In the genomic region with DNA sequence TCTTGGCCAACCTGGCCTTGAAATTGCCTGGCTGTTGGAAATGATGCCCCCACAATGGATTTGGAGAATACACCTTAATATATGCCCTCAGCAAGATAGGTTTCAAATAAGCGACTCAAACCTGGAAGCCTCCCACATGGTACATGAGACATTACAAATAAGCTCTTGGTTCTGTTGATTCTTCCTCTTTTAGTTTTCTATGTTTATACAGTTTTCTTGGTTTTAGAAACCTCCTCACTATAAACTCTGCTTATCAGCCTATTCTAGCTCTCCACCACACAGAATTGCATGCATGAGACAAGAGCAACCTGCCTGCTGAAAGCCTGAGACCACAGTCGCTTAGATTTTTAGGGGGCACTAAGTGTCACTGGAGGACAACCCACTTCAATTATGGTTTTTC, we compare ENCODE assay signal across 19 cellular contexts.
DNase-seq lines count a peak whose midpoint lies in the region; ATAC-seq and TF ChIP-seq lines count a peak whose summit lies in the region.
"Had no signal": no experiment of that assay in that cellular context is flagged by ENCODE, and none has a peak within 500 bp of the region (broad histone marks: within the 10 kb centered on the region; RNA-seq: fewer than 3 reads in every experiment).

No MANE protein-coding gene starts in this region.

- CTCF ChIA-PET in activated CD4-positive, alpha-beta T cell treated with anti-CD3 and anti-CD28 coated beads for 36 hours (lab: Charles Lee), result interaction anchor here (1.5 to 1.8 kb wide), 2 partner anchors 9 to 10 kb away, joined by 4 to 6 read pairs; no protein-coding TSS in a partner anchor

- POLR2A ChIA-PET in activated CD4-positive, alpha-beta T cell treated with anti-CD3 and anti-CD28 coated beads for 36 hours (lab: Charles Lee), result no interaction called here

- H3K9me3 Mint-ChIP-seq in activated CD4-positive, alpha-beta T cell treated with anti-CD3 and anti-CD28 coated beads, Interleukin-2, amount 10 ng/mL, durations not matched to agents 24 days and 14 days, result peaks cover 5% of the 10 kb centered on the region
- H3K9me3 Mint-ChIP-seq in activated CD4-positive, alpha-beta T cell treated with anti-CD3 and anti-CD28 coated beads for 36 hours (ENCODE audit: low read depth), result no peaks in the 10 kb centered on the region
- peaks cover 5% of the 10 kb centered on the region for H3K9me3 Mint-ChIP-seq in activated T-helper 1 cell treated with anti-CD3 and anti-CD28 coated beads, Interleukin-12 subunit alpha, Interleukin-12 subunit beta, Interleukin-2, Interleukin-4 antibody, amounts not matched to agents 30 ng/mL and 10 ng/mL and 1 ng/mL, durations not matched to agents 14 hours and 24 hours and 36 hours
- H3K9me3 Mint-ChIP-seq in stimulated activated effector memory CD8-positive, alpha-beta T cell treated with anti-CD3 and anti-CD28 coated beads, Interleukin-12 subunit alpha, Interleukin-12 subunit beta, amount 100 ng/mL, for 72 hours, result no peaks in the 10 kb centered on the region
- H3K9me3 Mint-ChIP-seq in CD14-positive monocyte, result peaks cover 0 to 2% (median 0%) of the 10 kb centered on the region in 7 donors
- H3K9me3 Mint-ChIP-seq: CD4-positive, alpha-beta memory T cell; GM23338; HFFc6 had no signal

- no peaks in the 10 kb centered on the region for H3K36me3 Mint-ChIP-seq in activated CD4-positive, alpha-beta T cell treated with anti-CD3 and anti-CD28 coated beads, Interleukin-2, amount 10 ng/mL, durations not matched to agents 24 days and 14 days (ENCODE audit: low read depth)
- H3K36me3 Mint-ChIP-seq in activated CD4-positive, alpha-beta T cell treated with anti-CD3 and anti-CD28 coated beads for 36 hours (ENCODE audit: low read depth), result no peaks in the 10 kb centered on the region
- H3K36me3 Mint-ChIP-seq in activated T-helper 1 cell treated with anti-CD3 and anti-CD28 coated beads, Interleukin-12 subunit alpha, Interleukin-12 subunit beta, Interleukin-2, Interleukin-4 antibody, amounts not matched to agents 30 ng/mL and 10 ng/mL and 1 ng/mL, durations not matched to agents 14 hours and 24 hours and 36 hours (ENCODE audit: low read depth), result no peaks in the 10 kb centered on the region
- H3K36me3 Mint-ChIP-seq in stimulated activated effector memory CD8-positive, alpha-beta T cell treated with anti-CD3 and anti-CD28 coated beads, Interleukin-12 subunit alpha, Interleukin-12 subunit beta, amount 100 ng/mL, for 72 hours, result peaks cover 4% of the 10 kb centered on the region
- H3K36me3 Mint-ChIP-seq in CD14-positive monocyte, result no peaks in the 10 kb centered on the region
- H3K36me3 Mint-ChIP-seq: CD4-positive, alpha-beta memory T cell had no signal

- no peak for ATAC-seq in activated CD4-positive, alpha-beta T cell treated with anti-CD3 and anti-CD28 coated beads for 36 hours
- peak; percentile 57 for ATAC-seq in HG02885 (IDR thresholded peaks at IDR 0.05; ENCODE audit: poor library complexity, unreplicated experiment)
- peak; percentile 56 for ATAC-seq in stimulated activated effector memory CD8-positive, alpha-beta T cell treated with anti-CD3 and anti-CD28 coated beads, Interleukin-12 subunit alpha, Interleukin-12 subunit beta, amount 100 ng/mL, for 72 hours
- ATAC-seq: A549, GM23338, HCT116, K562 had no signal

- intact Hi-C loops in activated CD4-positive, alpha-beta T cell treated with anti-CD3 and anti-CD28 coated beads, Interleukin-2, amount 10 ng/mL, durations not matched to agents 24 days and 14 days (cut with micrococcal nuclease), result loop anchor here (5.0 kb wide), 1 partner anchor 136 kb away; no protein-coding TSS in a partner anchor
- intact Hi-C loops in activated CD4-positive, alpha-beta T cell treated with anti-CD3 and anti-CD28 coated beads for 36 hours (cut with DNase I, micrococcal nuclease), result no loop called here
- intact Hi-C loops in activated T-helper 1 cell treated with anti-CD3 and anti-CD28 coated beads, Interleukin-12 subunit alpha, Interleukin-12 subunit beta, Interleukin-2, Interleukin-4 antibody, amounts not matched to agents 30 ng/mL and 10 ng/mL and 1 ng/mL, durations not matched to agents 14 hours and 24 hours and 36 hours (cut with micrococcal nuclease), result loop anchor here (1.0 to 5.0 kb wide), 2 partner anchors 51 to 135 kb away; no protein-coding TSS in a partner anchor
- intact Hi-C loops in CD14-positive monocyte (cut with micrococcal nuclease), result no loop called here

- H3K27me3 Mint-ChIP-seq in activated CD4-positive, alpha-beta T cell treated with anti-CD3 and anti-CD28 coated beads, Interleukin-2, amount 10 ng/mL, durations not matched to agents 24 days and 14 days, result peaks cover 27% of the 10 kb centered on the region
- peaks cover 25% of the 10 kb centered on the region for H3K27me3 Mint-ChIP-seq in activated CD4-positive, alpha-beta T cell treated with anti-CD3 and anti-CD28 coated beads for 36 hours
- peaks cover 24% of the 10 kb centered on the region for H3K27me3 Mint-ChIP-seq in activated T-helper 1 cell treated with anti-CD3 and anti-CD28 coated beads, Interleukin-12 subunit alpha, Interleukin-12 subunit beta, Interleukin-2, Interleukin-4 antibody, amounts not matched to agents 30 ng/mL and 10 ng/mL and 1 ng/mL, durations not matched to agents 14 hours and 24 hours and 36 hours (ENCODE audit: insufficient read depth)
- peaks cover 0 to 5% (median 3%) of the 10 kb centered on the region in 3 donors for H3K27me3 Mint-ChIP-seq in CD14-positive monocyte (ENCODE audit: low read depth in 3 of 3)

- no peak overlapping the region for H3K4me3 Mint-ChIP-seq in activated CD4-positive, alpha-beta T cell treated with anti-CD3 and anti-CD28 coated beads, Interleukin-2, amount 10 ng/mL, durations not matched to agents 24 days and 14 days
- H3K4me3 Mint-ChIP-seq in activated CD4-positive, alpha-beta T cell treated with anti-CD3 and anti-CD28 coated beads for 36 hours, result no peak overlapping the region
- H3K4me3 Mint-ChIP-seq in activated T-helper 1 cell treated with anti-CD3 and anti-CD28 coated beads, Interleukin-12 subunit alpha, Interleukin-12 subunit beta, Interleukin-2, Interleukin-4 antibody, amounts not matched to agents 30 ng/mL and 10 ng/mL and 1 ng/mL, durations not matched to agents 14 hours and 24 hours and 36 hours, result no peak overlapping the region
- no peak overlapping the region for H3K4me3 Mint-ChIP-seq in stimulated activated effector memory CD8-positive, alpha-beta T cell treated with anti-CD3 and anti-CD28 coated beads, Interleukin-12 subunit alpha, Interleukin-12 subunit beta, amount 100 ng/mL, for 72 hours
- H3K4me3 Mint-ChIP-seq in CD14-positive monocyte, result no peak overlapping the region
- H3K4me3 Mint-ChIP-seq: CD4-positive, alpha-beta memory T cell; GM23338; HFFc6 had no signal

- peaks cover 15% of the 10 kb centered on the region for H3K4me1 Mint-ChIP-seq in activated CD4-positive, alpha-beta T cell treated with anti-CD3 and anti-CD28 coated beads, Interleukin-2, amount 10 ng/mL, durations not matched to agents 24 days and 14 days
- H3K4me1 Mint-ChIP-seq in activated CD4-positive, alpha-beta T cell treated with anti-CD3 and anti-CD28 coated beads for 36 hours, result peaks cover 2% of the 10 kb centered on the region
- peaks cover 32% of the 10 kb centered on the region for H3K4me1 Mint-ChIP-seq in activated T-helper 1 cell treated with anti-CD3 and anti-CD28 coated beads, Interleukin-12 subunit alpha, Interleukin-12 subunit beta, Interleukin-2, Interleukin-4 antibody, amounts not matched to agents 30 ng/mL and 10 ng/mL and 1 ng/mL, durations not matched to agents 14 hours and 24 hours and 36 hours (ENCODE audit: low read depth)
- peaks cover 24% of the 10 kb centered on the region for H3K4me1 Mint-ChIP-seq in stimulated activated effector memory CD8-positive, alpha-beta T cell treated with anti-CD3 and anti-CD28 coated beads, Interleukin-12 subunit alpha, Interleukin-12 subunit beta, amount 100 ng/mL, for 72 hours
- H3K4me1 Mint-ChIP-seq in CD14-positive monocyte, result no peaks in the 10 kb centered on the region

- TF ChIP-seq CTCF in CD14-positive monocyte (IDR thresholded peaks at IDR 0.05), result no peak

- H3K27ac Mint-ChIP-seq in activated CD4-positive, alpha-beta T cell treated with anti-CD3 and anti-CD28 coated beads, Interleukin-2, amount 10 ng/mL, durations not matched to agents 24 days and 14 days, result peak overlapping the region; percentile 27
- no peak overlapping the region for H3K27ac Mint-ChIP-seq in activated CD4-positive, alpha-beta T cell treated with anti-CD3 and anti-CD28 coated beads for 36 hours
- peak overlapping the region; percentile 59 for H3K27ac Mint-ChIP-seq in activated T-helper 1 cell treated with anti-CD3 and anti-CD28 coated beads, Interleukin-12 subunit alpha, Interleukin-12 subunit beta, Interleukin-2, Interleukin-4 antibody, amounts not matched to agents 30 ng/mL and 10 ng/mL and 1 ng/mL, durations not matched to agents 14 hours and 24 hours and 36 hours
- peak overlapping the region; percentile 55 for H3K27ac Mint-ChIP-seq in stimulated activated effector memory CD8-positive, alpha-beta T cell treated with anti-CD3 and anti-CD28 coated beads, Interleukin-12 subunit alpha, Interleukin-12 subunit beta, amount 100 ng/mL, for 72 hours
- H3K27ac Mint-ChIP-seq in CD14-positive monocyte, result no peak overlapping the region
- H3K27ac Mint-ChIP-seq: CD4-positive, alpha-beta memory T cell; GM23338; HFFc6 had no signal

- no peak for DNase-seq in activated CD4-positive, alpha-beta T cell treated with anti-CD3 and anti-CD28 coated beads, Interleukin-2, amount 10 ng/mL, durations not matched to agents 24 days and 14 days
- no peak for DNase-seq in activated CD4-positive, alpha-beta T cell treated with anti-CD3 and anti-CD28 coated beads for 36 hours
- no peak for DNase-seq in activated T-helper 1 cell treated with anti-CD3 and anti-CD28 coated beads, Interleukin-12 subunit alpha, Interleukin-12 subunit beta, Interleukin-2, Interleukin-4 antibody, amounts not matched to agents 30 ng/mL and 10 ng/mL and 1 ng/mL, durations not matched to agents 14 hours and 24 hours and 36 hours (ENCODE audit: low spot score)
- DNase-seq in stimulated activated effector memory CD8-positive, alpha-beta T cell treated with anti-CD3 and anti-CD28 coated beads, Interleukin-12 subunit alpha, Interleukin-12 subunit beta, amount 100 ng/mL, for 72 hours (ENCODE audit: low spot score in 2 of 2), result no peak
- DNase-seq in T-helper 2 cell (no peak), NCI-H345 treated with DMSO at 0.1 percent for 48 hours (lab: John Stamatoyannopoulos, UW; ENCODE audit: unreplicated experiment) (no peak), CD14-positive monocyte (ENCODE audit: low spot score) (no peak)
- DNase-seq: AML-193; CD4-positive, alpha-beta memory T cell; DMS153; DMS79; GDM1; H7; HFFc6 had no signal

Comparison
In these comparisons a context has a peak if more than half of its experiments do, and no peak if none do; other contexts are left out.
1. H3K27ac Mint-ChIP-seq: peak in activated CD4-positive, alpha-beta T cell treated with anti-CD3 and anti-CD28 coated beads, Interleukin-2, amount 10 ng/mL, durations not matched to agents 24 days and 14 days (single experiment), activated T-helper 1 cell treated with anti-CD3 and anti-CD28 coated beads, Interleukin-12 subunit alpha, Interleukin-12 subunit beta, Interleukin-2, Interleukin-4 antibody, amounts not matched to agents 30 ng/mL and 10 ng/mL and 1 ng/mL, durations not matched to agents 14 hours and 24 hours and 36 hours (single experiment) and stimulated activated effector memory CD8-positive, alpha-beta T cell treated with anti-CD3 and anti-CD28 coated beads, Interleukin-12 subunit alpha, Interleukin-12 subunit beta, amount 100 ng/mL, for 72 hours (single experiment); none in activated CD4-positive, alpha-beta T cell treated with anti-CD3 and anti-CD28 coated beads for 36 hours (single experiment) and CD14-positive monocyte (0 of 7).
2. intact Hi-C loops: an anchor here in activated CD4-positive, alpha-beta T cell treated with anti-CD3 and anti-CD28 coated beads, Interleukin-2, amount 10 ng/mL, durations not matched to agents 24 days and 14 days (5.0 kb wide) and activated T-helper 1 cell treated with anti-CD3 and anti-CD28 coated beads, Interleukin-12 subunit alpha, Interleukin-12 subunit beta, Interleukin-2, Interleukin-4 antibody, amounts not matched to agents 30 ng/mL and 10 ng/mL and 1 ng/mL, durations not matched to agents 14 hours and 24 hours and 36 hours (1.0 to 5.0 kb wide); none called in activated CD4-positive, alpha-beta T cell treated with anti-CD3 and anti-CD28 coated beads for 36 hours and CD14-positive monocyte.